ENCODE assay signal across 23 cellular contexts in genomic region chrX:65536291-65536690, GRCh38.
"Had no signal": no experiment of that assay in that cellular context is flagged by ENCODE, and none has a peak within 500 bp of the region (broad histone marks: within the 10 kb centered on the region; RNA-seq: fewer than 3 reads in every experiment).

No MANE protein-coding gene starts in this region.

- ATAC-seq: activated CD8-positive, alpha-beta T cell treated with anti-CD3 and anti-CD28 coated beads for 36 hours; esophagus mucosa; left ventricle myocardium superior; stimulated activated naive B cell treated with anti-CD40 and anti-IgM and Interleukin-4, amounts not matched to agents 10 μg/mL and 1 μg/mL and 100 μg/mL, for 72 hours had no signal

- H3K36me3 ChIP-seq: adrenal gland, colonic mucosa, right atrium auricular region had no signal

- H3K9me3 Mint-ChIP-seq: activated B cell treated with CpG ODN at 0.5 μM for 24 hours; activated CD8-positive, alpha-beta T cell treated with anti-CD3 and anti-CD28 coated beads for 36 hours; activated naive CD4-positive, alpha-beta T cell treated with anti-CD3 and anti-CD28 coated beads, Interleukin-2, amount 50 U/mL, for 24 hours; stimulated activated naive B cell treated with anti-CD40 and anti-IgM and Interleukin-4, amounts not matched to agents 10 μg/mL and 1 μg/mL and 100 μg/mL, for 72 hours had no signal

- H3K27ac Mint-ChIP-seq: activated B cell treated with CpG ODN at 0.5 μM for 24 hours; activated CD8-positive, alpha-beta T cell treated with anti-CD3 and anti-CD28 coated beads for 36 hours; nephron; stimulated activated naive B cell treated with anti-CD40 and anti-IgM and Interleukin-4, amounts not matched to agents 10 μg/mL and 1 μg/mL and 100 μg/mL, for 72 hours had no signal

- H3K27me3 ChIP-seq: colonic mucosa, hepatocyte, right atrium auricular region, thyroid gland had no signal

- H3K4me3 ChIP-seq: adrenal gland, colonic mucosa, hepatocyte, right atrium auricular region, skin epidermis, thyroid gland had no signal

- H3K27me3 Mint-ChIP-seq: activated B cell treated with CpG ODN at 0.5 μM for 24 hours; activated CD8-positive, alpha-beta T cell treated with anti-CD3 and anti-CD28 coated beads for 36 hours; activated naive CD4-positive, alpha-beta T cell treated with anti-CD3 and anti-CD28 coated beads, Interleukin-2, amount 50 U/mL, for 24 hours had no signal

- H3K4me3 Mint-ChIP-seq: activated B cell treated with CpG ODN at 0.5 μM for 24 hours; activated CD8-positive, alpha-beta T cell treated with anti-CD3 and anti-CD28 coated beads for 36 hours; activated naive CD4-positive, alpha-beta T cell treated with anti-CD3 and anti-CD28 coated beads, Interleukin-2, amount 50 U/mL, for 24 hours; nephron; stimulated activated naive B cell treated with anti-CD40 and anti-IgM and Interleukin-4, amounts not matched to agents 10 μg/mL and 1 μg/mL and 100 μg/mL, for 72 hours had no signal

- DNase-seq: activated B cell treated with CpG ODN at 0.5 μM for 24 hours; activated CD4-positive, alpha-beta T cell treated with anti-CD3 and anti-CD28 coated beads for 48 hours; activated CD8-positive, alpha-beta memory T cell treated with anti-CD3 and anti-CD28 coated beads, Interleukin-2, amount 50 U/mL, for 4 hours; activated CD8-positive, alpha-beta T cell treated with anti-CD3 and anti-CD28 coated beads for 36 hours; activated effector memory CD4-positive, alpha-beta T cell treated with anti-CD3 and anti-CD28 coated beads, Interleukin-2, amount 50 U/mL, for 16 hours; activated T-cell treated with anti-CD3 and anti-CD28 coated beads, Interleukin-2, amount 50 U/mL, for 48 hours; adrenal gland; central memory CD4-positive, alpha-beta T cell; colonic mucosa; kidney; left ventricle myocardium superior; nucleus accumbens; posterior cingulate gyrus; stimulated activated CD4-positive, alpha-beta T cell treated with anti-CD3 and anti-CD28 coated beads, Interleukin-15, amount 100 ng/mL, for 24 hours; stimulated activated CD4-positive, alpha-beta T cell treated with anti-CD3 and anti-CD28 coated beads, Interleukin-4, amount 100 ng/mL, for 1 hour; stimulated activated naive B cell treated with anti-CD40 and anti-IgM and Interleukin-4, amounts not matched to agents 10 μg/mL and 1 μg/mL and 100 μg/mL, for 72 hours; thyroid gland had no signal

- H3K9me3 ChIP-seq: adrenal gland, colonic mucosa, right atrium auricular region, thyroid gland had no signal

- H3K27ac ChIP-seq: adrenal gland, colonic mucosa, hepatocyte, right atrium auricular region, skin epidermis, thyroid gland had no signal

- H3K4me1 ChIP-seq: colonic mucosa had no signal
